In genomic region chr9:96052703-96053102, GRCh38 we compare ENCODE assay signal across 23 cellular contexts.
DNase-seq lines count a peak whose midpoint lies in the region; ATAC-seq and TF ChIP-seq lines count a peak whose summit lies in the region.
"Had no signal": no experiment of that assay in that cellular context is flagged by ENCODE, and none has a peak within 500 bp of the region (broad histone marks: within the 10 kb centered on the region; RNA-seq: fewer than 3 reads in every experiment).

No MANE protein-coding gene starts in this region.

- no peak for ATAC-seq in Right ventricle myocardium superior (ENCODE audit: poor library complexity)
- no peak for ATAC-seq in heart left ventricle
- peak; percentile 25; the same call in 1 of the 3 replicates for ATAC-seq in RWPE2 (ENCODE audit: low read depth)
- ATAC-seq in activated CD8-positive, alpha-beta T cell treated with anti-CD3 and anti-CD28 coated beads for 36 hours: no peak
- ATAC-seq: PC-3, Right ventricle myocardium inferior had no signal

- H3K27me3 Mint-ChIP-seq in activated CD8-positive, alpha-beta T cell treated with anti-CD3 and anti-CD28 coated beads for 36 hours: no peaks in the 10 kb centered on the region
- H3K27me3 Mint-ChIP-seq: CD4-positive, alpha-beta T cell had no signal

- H3K36me3 ChIP-seq in heart left ventricle (no peaks in the 10 kb centered on the region), RWPE2 (ENCODE audit: low read depth) (no peaks in the 10 kb centered on the region)
- H3K36me3 ChIP-seq: BLaER1 treated with 17β-estradiol and CSF1 and Interleukin-3, amounts not matched to agents 10 nM and 100 nM; SJSA1 had no signal

- H3K9me3 ChIP-seq in heart left ventricle: no peaks in the 10 kb centered on the region
- no peaks in the 10 kb centered on the region for H3K9me3 ChIP-seq in RWPE2 (ENCODE audit: severe bottlenecking)
- H3K9me3 ChIP-seq: SJSA1 had no signal

- CTCF ChIA-PET in activated CD8-positive, alpha-beta T cell treated with anti-CD3 and anti-CD28 coated beads for 36 hours (lab: Charles Lee): no interaction called here
- CTCF ChIA-PET in GM10248 (lab: Yijun Ruan, JAX): no interaction called here

- POLR2A ChIA-PET in activated CD8-positive, alpha-beta T cell treated with anti-CD3 and anti-CD28 coated beads for 36 hours (lab: Charles Lee): no interaction called here
- POLR2A ChIA-PET in GM10248 (lab: Yijun Ruan, JAX): no interaction called here

- no peak overlapping the region for H3K27ac Mint-ChIP-seq in activated CD8-positive, alpha-beta T cell treated with anti-CD3 and anti-CD28 coated beads for 36 hours
- H3K27ac Mint-ChIP-seq: CD4-positive, alpha-beta T cell; H9 had no signal

- H3K4me1 Mint-ChIP-seq in activated CD8-positive, alpha-beta T cell treated with anti-CD3 and anti-CD28 coated beads for 36 hours (ENCODE audit: low read depth): peaks cover 20% of the 10 kb centered on the region

- H3K4me3 ChIP-seq in heart left ventricle (no peak overlapping the region), RWPE2 (ENCODE audit: severe bottlenecking) (no peak overlapping the region), epithelial cell of esophagus (ENCODE audit: low read length) (no peak overlapping the region)
- H3K4me3 ChIP-seq: BLaER1 treated with 17β-estradiol and CSF1 and Interleukin-3, amounts not matched to agents 10 nM and 100 nM; SJSA1 had no signal

- 52 to 82% (median 61%) methylated on average over 5 of the region's 5 CpGs for WGBS in heart left ventricle, 4 donors

- H3K4me3 Mint-ChIP-seq in activated CD8-positive, alpha-beta T cell treated with anti-CD3 and anti-CD28 coated beads for 36 hours: no peak overlapping the region
- H3K4me3 Mint-ChIP-seq: CD4-positive, alpha-beta T cell; H9 had no signal

- H3K9me3 Mint-ChIP-seq in activated CD8-positive, alpha-beta T cell treated with anti-CD3 and anti-CD28 coated beads for 36 hours: peaks cover 1% of the 10 kb centered on the region
- H3K9me3 Mint-ChIP-seq: CD4-positive, alpha-beta T cell had no signal

- DNase-seq in Right ventricle myocardium superior: peak; percentile 12
- no peak for DNase-seq in heart left ventricle
- no peak for DNase-seq in RWPE2 (ENCODE audit: low spot score)
- peak; percentile 39 for DNase-seq in epithelial cell of esophagus (ENCODE audit: low read depth)
- DNase-seq in posterior vena cava (ENCODE audit: low spot score): peak; percentile 10
- DNase-seq in GM13976 (ENCODE audit: low spot score): no peak
- no peak for DNase-seq in activated CD8-positive, alpha-beta T cell treated with anti-CD3 and anti-CD28 coated beads for 36 hours
- DNase-seq in GM10248 (ENCODE audit: extremely low spot score): no peak
- DNase-seq: CD4-positive, alpha-beta T cell; DND-41; H9; IMR-90; KG1; NCI-H1092; NCI-H1417 treated with DMSO at 0.1 percent for 48 hours; NCI-H1694 treated with DMSO at 0.1 percent for 48 hours; NCI-H2081; NCI-H524; NCI-H774; PC-3 had no signal

- in situ Hi-C loops in GM13976 (cut with MboI; ENCODE audit: low sequenced_read_pairs, unreplicated experiment): no loop called here

- TF ChIP-seq CTCF in heart left ventricle (IDR thresholded peaks at IDR 0.05) (no peak), RWPE2 (IDR thresholded peaks at IDR 0.05; ENCODE audit: poor library complexity, severe bottlenecking) (no peak), epithelial cell of esophagus (IDR thresholded peaks at IDR 0.05; ENCODE audit: insufficient read depth, low read depth, low read length, missing control alignments) (no peak), GM13976 (IDR thresholded peaks at IDR 0.05; ENCODE audit: borderline replicate concordance, control extremely low read depth, extremely low read depth, insufficient read depth, missing control alignments) (no peak), GM10248 (IDR thresholded peaks at IDR 0.05; ENCODE audit: control extremely low read depth, extremely low read depth, low read depth, missing control alignments) (no peak)
- no peak for TF ChIP-seq CTCF in activated CD8-positive, alpha-beta T cell treated with anti-CD3 and anti-CD28 coated beads for 36 hours (IDR thresholded peaks at IDR 0.05)

- H3K36me3 Mint-ChIP-seq in activated CD8-positive, alpha-beta T cell treated with anti-CD3 and anti-CD28 coated beads for 36 hours (ENCODE audit: low read depth): no peaks in the 10 kb centered on the region

- no peak for TF ChIP-seq POLR2A in heart left ventricle (IDR thresholded peaks at IDR 0.05)

- intact Hi-C loops in Right ventricle myocardium superior (cut with DNase I) (no loop called here), heart left ventricle (cut with DNase I) (loop anchor here in 2 of 10 donors (10.0 kb wide), 2 partner anchors 318 to 328 kb away; no protein-coding TSS in a partner anchor), posterior vena cava (cut with DNase I) (no loop called here)
- intact Hi-C loops in activated CD8-positive, alpha-beta T cell treated with anti-CD3 and anti-CD28 coated beads for 36 hours (cut with micrococcal nuclease): no loop called here

- H3K4me1 ChIP-seq in heart left ventricle (peaks cover 0 to 17% (median 0%) of the 10 kb centered on the region in 12 donors), RWPE2 (ENCODE audit: insufficient read depth, poor library complexity, severe bottlenecking) (no peaks in the 10 kb centered on the region)

- H3K27ac ChIP-seq in heart left ventricle (no peak overlapping the region), RWPE2 (ENCODE audit: poor library complexity, severe bottlenecking) (no peak overlapping the region)
- H3K27ac ChIP-seq: BLaER1 treated with 17β-estradiol and CSF1 and Interleukin-3, amounts not matched to agents 10 nM and 100 nM; SJSA1 had no signal

- no peaks in the 10 kb centered on the region for H3K27me3 ChIP-seq in heart left ventricle
- H3K27me3 ChIP-seq in RWPE2 (ENCODE audit: insufficient read depth, poor library complexity, severe bottlenecking): no peaks in the 10 kb centered on the region
- H3K27me3 ChIP-seq: BLaER1 treated with 17β-estradiol and CSF1 and Interleukin-3, amounts not matched to agents 10 nM and 100 nM; SJSA1 had no signal

Comparison
In these comparisons a context has a peak if more than half of its experiments do, and no peak if none do; other contexts are left out.
1. DNase-seq: peak in Right ventricle myocardium superior (single experiment), epithelial cell of esophagus (single experiment) and posterior vena cava (single experiment); none in heart left ventricle (0 of 5), RWPE2 (single experiment), GM13976 (single experiment), activated CD8-positive, alpha-beta T cell treated with anti-CD3 and anti-CD28 coated beads for 36 hours (single experiment) and GM10248 (single experiment).